ENCODE assay signal across 1 cellular context in the genomic region with DNA sequence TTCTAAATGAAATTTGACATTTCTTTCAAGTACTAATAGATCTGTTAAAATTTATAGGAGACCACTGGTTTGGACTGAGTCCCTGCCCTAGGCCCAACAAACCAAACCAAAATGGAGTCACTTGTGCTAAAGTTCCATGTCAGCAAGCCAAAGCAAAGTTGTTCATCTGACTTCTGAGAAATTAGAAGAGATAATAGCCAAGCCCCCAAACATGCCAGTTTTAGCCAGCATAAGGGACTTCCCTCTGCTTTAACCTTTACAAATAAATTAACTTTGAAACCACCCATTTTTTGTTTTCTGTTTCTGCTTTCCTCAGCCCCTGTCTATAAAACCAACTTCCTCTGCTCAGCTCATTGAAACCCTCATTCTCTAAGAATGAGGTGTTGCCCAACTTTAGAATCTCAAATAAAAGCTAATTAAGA.
TF ChIP-seq lines count a peak whose summit lies in the region.

No MANE protein-coding gene starts in this region.

TF ChIP-seq in HepG2, 621 proteins besides CTCF, POLR2A, EP300 and RAD21:
- 0 out of 2 replicates have a peak, but pooled peaks have one; percentile 58 for TF ChIP-seq NFATC3 (CRISPR knock-in tag; IDR thresholded peaks at IDR 0.05)
- TF ChIP-seq RBM22 (optimal IDR thresholded peaks at IDR 0.05; ENCODE audit: low read length): peak; percentile 88
- TF ChIP-seq RARA (CRISPR knock-in tag; IDR thresholded peaks at IDR 0.05): no peak
- 0 out of 4 replicates have a peak, but pooled peaks of 1 of the 2 experiments have one; percentile 45 for TF ChIP-seq ATF4 (CRISPR knock-in tag; IDR thresholded peaks at IDR 0.05)
- no peak for TF ChIP-seq ZNF615 (CRISPR knock-in tag; IDR thresholded peaks at IDR 0.05; ENCODE audit: borderline replicate concordance)
- TF ChIP-seq, protein P1, sequence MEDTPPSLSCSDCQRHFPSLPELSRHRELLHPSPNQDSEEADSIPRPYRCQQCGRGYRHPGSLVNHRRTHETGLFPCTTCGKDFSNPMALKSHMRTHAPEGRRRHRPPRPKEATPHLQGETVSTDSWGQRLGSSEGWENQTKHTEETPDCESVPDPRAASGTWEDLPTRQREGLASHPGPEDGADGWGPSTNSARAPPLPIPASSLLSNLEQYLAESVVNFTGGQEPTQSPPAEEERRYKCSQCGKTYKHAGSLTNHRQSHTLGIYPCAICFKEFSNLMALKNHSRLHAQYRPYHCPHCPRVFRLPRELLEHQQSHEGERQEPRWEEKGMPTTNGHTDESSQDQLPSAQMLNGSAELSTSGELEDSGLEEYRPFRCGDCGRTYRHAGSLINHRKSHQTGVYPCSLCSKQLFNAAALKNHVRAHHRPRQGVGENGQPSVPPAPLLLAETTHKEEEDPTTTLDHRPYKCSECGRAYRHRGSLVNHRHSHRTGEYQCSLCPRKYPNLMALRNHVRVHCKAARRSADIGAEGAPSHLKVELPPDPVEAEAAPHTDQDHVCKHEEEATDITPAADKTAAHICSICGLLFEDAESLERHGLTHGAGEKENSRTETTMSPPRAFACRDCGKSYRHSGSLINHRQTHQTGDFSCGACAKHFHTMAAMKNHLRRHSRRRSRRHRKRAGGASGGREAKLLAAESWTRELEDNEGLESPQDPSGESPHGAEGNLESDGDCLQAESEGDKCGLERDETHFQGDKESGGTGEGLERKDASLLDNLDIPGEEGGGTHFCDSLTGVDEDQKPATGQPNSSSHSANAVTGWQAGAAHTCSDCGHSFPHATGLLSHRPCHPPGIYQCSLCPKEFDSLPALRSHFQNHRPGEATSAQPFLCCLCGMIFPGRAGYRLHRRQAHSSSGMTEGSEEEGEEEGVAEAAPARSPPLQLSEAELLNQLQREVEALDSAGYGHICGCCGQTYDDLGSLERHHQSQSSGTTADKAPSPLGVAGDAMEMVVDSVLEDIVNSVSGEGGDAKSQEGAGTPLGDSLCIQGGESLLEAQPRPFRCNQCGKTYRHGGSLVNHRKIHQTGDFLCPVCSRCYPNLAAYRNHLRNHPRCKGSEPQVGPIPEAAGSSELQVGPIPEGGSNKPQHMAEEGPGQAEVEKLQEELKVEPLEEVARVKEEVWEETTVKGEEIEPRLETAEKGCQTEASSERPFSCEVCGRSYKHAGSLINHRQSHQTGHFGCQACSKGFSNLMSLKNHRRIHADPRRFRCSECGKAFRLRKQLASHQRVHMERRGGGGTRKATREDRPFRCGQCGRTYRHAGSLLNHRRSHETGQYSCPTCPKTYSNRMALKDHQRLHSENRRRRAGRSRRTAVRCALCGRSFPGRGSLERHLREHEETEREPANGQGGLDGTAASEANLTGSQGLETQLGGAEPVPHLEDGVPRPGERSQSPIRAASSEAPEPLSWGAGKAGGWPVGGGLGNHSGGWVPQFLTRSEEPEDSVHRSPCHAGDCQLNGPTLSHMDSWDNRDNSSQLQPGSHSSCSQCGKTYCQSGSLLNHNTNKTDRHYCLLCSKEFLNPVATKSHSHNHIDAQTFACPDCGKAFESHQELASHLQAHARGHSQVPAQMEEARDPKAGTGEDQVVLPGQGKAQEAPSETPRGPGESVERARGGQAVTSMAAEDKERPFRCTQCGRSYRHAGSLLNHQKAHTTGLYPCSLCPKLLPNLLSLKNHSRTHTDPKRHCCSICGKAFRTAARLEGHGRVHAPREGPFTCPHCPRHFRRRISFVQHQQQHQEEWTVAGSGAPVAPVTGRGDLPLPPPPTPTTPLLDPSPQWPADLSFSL (CRISPR knock-in tag; IDR thresholded peaks at IDR 0.05): no peak
